ENCODE assay signal across 11 cellular contexts in genomic region chr3:12809435-12809834, GRCh38. TPM values are rescaled to one million over a fixed set of nuclear protein-coding genes. Genes with fewer than 3 reads are reported as not detected.
DNase-seq lines count a peak whose midpoint lies in the region; ATAC-seq and TF ChIP-seq lines count a peak whose summit lies in the region.
"Had no signal": no experiment of that assay in that cellular context is flagged by ENCODE, and none has a peak within 500 bp of the region (broad histone marks: within the 10 kb centered on the region; RNA-seq: fewer than 3 reads in every experiment).

No MANE protein-coding gene starts in this region.

- H3K36me3 ChIP-seq in mesodermal cell (ENCODE audit: control insufficient read depth, insufficient read depth, low read length) (peaks cover 4% of the 10 kb centered on the region), thyroid gland (no peaks in the 10 kb centered on the region)

- no peaks in the 10 kb centered on the region for H3K27me3 Mint-ChIP-seq in activated T-cell treated with anti-CD3 and anti-CD28 coated beads, Interleukin-2, amount 50 U/mL, for 4 hours (ENCODE audit: low read depth)
- peaks cover 3% of the 10 kb centered on the region for H3K27me3 Mint-ChIP-seq in brain

- DNase-seq in activated T-cell treated with anti-CD3 and anti-CD28 coated beads, Interleukin-2, amount 50 U/mL, for 4 hours: no peak
- no peak for DNase-seq in activated T-cell treated with anti-CD3 and anti-CD28 coated beads for 4 hours
- no peak for DNase-seq in thyroid gland
- DNase-seq in cortex of kidney (lab: John Stamatoyannopoulos, UW): no peak
- DNase-seq in HuH-7.5 (ENCODE audit: low spot score): no peak
- DNase-seq in stimulated activated CD8-positive, alpha-beta memory T cell treated with anti-CD3 and anti-CD28 coated beads, Interleukin-4, amount 100 ng/mL, for 48 hours: no peak

- no peak for ATAC-seq in activated T-cell treated with anti-CD3 and anti-CD28 coated beads, Interleukin-2, amount 50 U/mL, for 4 hours

- no peak for TF ChIP-seq POLR2A in thyroid gland (IDR thresholded peaks at IDR 0.05)

- WGBS in mesodermal cell (ENCODE audit: insufficient coverage in 2 of 2), 2 experiments: 96 to 100% methylated on average over 5 of the region's 5 CpGs
- WGBS in thyroid gland, 2 donors: 88 to 95% methylated on average over 5 of the region's 5 CpGs

- intact Hi-C loops in thyroid gland (cut with DNase I): no loop called here

- H3K27ac Mint-ChIP-seq in brain: peak overlapping the region; percentile 19 to 85 (median 84)

- H3K4me3 Mint-ChIP-seq in activated T-cell treated with anti-CD3 and anti-CD28 coated beads, Interleukin-2, amount 50 U/mL, for 4 hours: peak overlapping the region; percentile 46
- H3K4me3 Mint-ChIP-seq in brain: peak overlapping the region; percentile 73 to 84 (median 80)

- H3K9me3 Mint-ChIP-seq in activated T-cell treated with anti-CD3 and anti-CD28 coated beads, Interleukin-2, amount 50 U/mL, for 4 hours: no peaks in the 10 kb centered on the region
- no peaks in the 10 kb centered on the region for H3K9me3 Mint-ChIP-seq in brain

- TF ChIP-seq CTCF in brain (conservative IDR thresholded peaks at IDR 0.05) (no peak), thyroid gland (IDR thresholded peaks at IDR 0.05) (no peak)

- H3K4me3 ChIP-seq in mesodermal cell (ENCODE audit: extremely low read depth, insufficient read depth, low read length, poor library complexity, severe bottlenecking): peak overlapping the region; percentile 43
- peak overlapping the region in 1 of 3 donors; percentile 45 for H3K4me3 ChIP-seq in thyroid gland (replicated peaks in 1 of 3)

- no peaks in the 10 kb centered on the region for H3K27me3 ChIP-seq in thyroid gland
- H3K27me3 ChIP-seq: Peyer's patch had no signal

- H3K27ac ChIP-seq in mesodermal cell (ENCODE audit: low read depth, low read length, severe bottlenecking) (no peak overlapping the region), thyroid gland (peak overlapping the region; percentile 36 to 74 (median 56))
- H3K27ac ChIP-seq: HL-60 had no signal

- H3K4me1 Mint-ChIP-seq in activated T-cell treated with anti-CD3 and anti-CD28 coated beads, Interleukin-2, amount 50 U/mL, for 4 hours (ENCODE audit: low read depth): peaks cover 7% of the 10 kb centered on the region
- peaks cover 23% of the 10 kb centered on the region for H3K4me1 Mint-ChIP-seq in brain

- peaks cover 6% of the 10 kb centered on the region for H3K4me1 ChIP-seq in mesodermal cell (ENCODE audit: control insufficient read depth, insufficient read depth, low read length, poor library complexity, severe bottlenecking)
- H3K4me1 ChIP-seq in thyroid gland: peaks cover 8 to 20% of the 10 kb centered on the region in 2 donors
- H3K4me1 ChIP-seq: Peyer's patch had no signal

- H3K36me3 Mint-ChIP-seq in activated T-cell treated with anti-CD3 and anti-CD28 coated beads, Interleukin-2, amount 50 U/mL, for 4 hours (ENCODE audit: insufficient read depth): no peaks in the 10 kb centered on the region
- H3K36me3 Mint-ChIP-seq in brain: peaks cover 24% of the 10 kb centered on the region

- H3K9me3 ChIP-seq in mesodermal cell (ENCODE audit: control insufficient read depth, low read length) (no peaks in the 10 kb centered on the region), thyroid gland (no peaks in the 10 kb centered on the region)
- H3K9me3 ChIP-seq: Peyer's patch had no signal

RNA-seq across cellular contexts. Expression of gene CAND2, which starts 13.0 kb away (rescaled TPM):
- total RNA-seq in activated T-cell treated with anti-CD3 and anti-CD28 coated beads, Interleukin-2, amount 50 U/mL, for 4 hours: 1 to 10 TPM; 1.0 to 1.9 (median 1.4) TPM
- 10.3 TPM for polyA plus RNA-seq in brain (ENCODE audit: insufficient read depth, low read depth, low replicate concordance)
- polyA plus RNA-seq in mesodermal cell (2013, experiment 1 of 2): 6.3 TPM
- 5.1 TPM for polyA plus RNA-seq in mesodermal cell (2013, experiment 2 of 2)
- total RNA-seq in thyroid gland: 10 to 100 TPM in 3 of 4 donors, 1 to 10 TPM in 1; 9.7 to 18.0 (median 12.4) TPM

RNA-seq across cellular contexts. Expression of gene RPL32, which starts 31.9 kb away (rescaled TPM):
- total RNA-seq in activated T-cell treated with anti-CD3 and anti-CD28 coated beads, Interleukin-2, amount 50 U/mL, for 4 hours: 1,000 to 10,000 TPM; 2,424 to 2,614 (median 2,461) TPM
- polyA plus RNA-seq in brain (ENCODE audit: insufficient read depth, low read depth, low replicate concordance): 2,489 TPM
- 2,921 TPM for polyA plus RNA-seq in mesodermal cell (2013, experiment 1 of 2)
- polyA plus RNA-seq in mesodermal cell (2013, experiment 2 of 2): 2,609 TPM
- total RNA-seq in thyroid gland: 1,000 to 10,000 TPM in 3 of 4 donors, 100 to 1,000 TPM in 1; 809 to 4,142 (median 1,511) TPM

RNA-seq across cellular contexts. Expression of gene TMEM40, which starts 50.4 kb away (rescaled TPM):
- total RNA-seq in activated T-cell treated with anti-CD3 and anti-CD28 coated beads, Interleukin-2, amount 50 U/mL, for 4 hours: not detected
- polyA plus RNA-seq in brain (ENCODE audit: insufficient read depth, low read depth, low replicate concordance): not detected
- 0.92 TPM for polyA plus RNA-seq in mesodermal cell (2013, experiment 1 of 2)
- polyA plus RNA-seq in mesodermal cell (2013, experiment 2 of 2): 0.35 TPM
- total RNA-seq in thyroid gland: not detected
- total RNA-seq: Peyer's patch, pulmonary artery endothelial cell had no signal
